ENCODE assay signal across 18 cellular contexts in the genomic region with DNA sequence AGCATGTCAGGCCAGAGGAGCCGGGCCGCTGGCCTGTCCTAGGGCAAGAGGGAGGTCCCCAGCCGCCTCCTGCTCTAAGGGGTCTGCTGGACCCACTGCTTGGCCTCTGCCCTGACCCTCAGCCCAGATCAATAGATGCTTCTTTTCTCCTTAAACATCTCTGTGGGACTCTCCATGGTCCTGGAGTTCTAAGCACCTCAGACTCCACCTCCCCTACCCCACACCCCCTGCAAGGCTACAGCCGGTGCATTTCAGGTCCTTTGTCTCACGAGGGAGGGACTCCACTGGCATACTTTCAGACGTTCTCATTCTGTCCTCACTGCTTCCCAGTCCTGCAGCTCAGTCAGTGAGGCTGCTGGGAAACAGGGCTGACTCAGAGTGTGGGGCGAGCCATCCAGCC. TPM values are rescaled to one million over a fixed set of nuclear protein-coding genes. Genes with fewer than 3 reads are reported as not detected.
DNase-seq lines count a peak whose midpoint lies in the region.
"Had no signal": no experiment of that assay in that cellular context is flagged by ENCODE, and none has a peak within 500 bp of the region (broad histone marks: within the 10 kb centered on the region; RNA-seq: fewer than 3 reads in every experiment).

No MANE protein-coding gene starts in this region.

- CTCF ChIA-PET in CD4-positive, alpha-beta memory T cell (lab: Charles Lee; ENCODE audit: partially characterized antibody): no interaction called here

- H3K4me3 ChIP-seq in BLaER1: no peak overlapping the region
- no peak overlapping the region for H3K4me3 ChIP-seq in NT2/D1 (ENCODE audit: insufficient read length, low read depth)
- no peak overlapping the region for H3K4me3 ChIP-seq in CD4-positive, alpha-beta memory T cell (ENCODE audit: low read length in 2 of 2)

- H3K36me3 Mint-ChIP-seq in CD4-positive, alpha-beta memory T cell: no peaks in the 10 kb centered on the region

- intact Hi-C loops in CD4-positive, alpha-beta memory T cell (cut with micrococcal nuclease): no loop called here

- H3K4me1 Mint-ChIP-seq in CD4-positive, alpha-beta memory T cell: no peaks in the 10 kb centered on the region

- H3K36me3 ChIP-seq in BLaER1: no peaks in the 10 kb centered on the region
- H3K36me3 ChIP-seq in NT2/D1 (ENCODE audit: insufficient read depth, insufficient read length, low read length): no peaks in the 10 kb centered on the region
- no peaks in the 10 kb centered on the region for H3K36me3 ChIP-seq in CD4-positive, alpha-beta memory T cell (ENCODE audit: insufficient read depth, low read length)

- H3K9me3 Mint-ChIP-seq in CD4-positive, alpha-beta memory T cell: no peaks in the 10 kb centered on the region
- H3K9me3 Mint-ChIP-seq: IgD-negative memory B cell had no signal

- no peaks in the 10 kb centered on the region for H4K20me1 ChIP-seq in BLaER1

- peaks cover 1 to 10% of the 10 kb centered on the region in 2 donors for H3K27me3 Mint-ChIP-seq in CD4-positive, alpha-beta memory T cell

- no peaks in the 10 kb centered on the region for H3K27me3 ChIP-seq in BLaER1
- H3K27me3 ChIP-seq in NT2/D1 (ENCODE audit: insufficient read depth, insufficient read length): peaks cover 3% of the 10 kb centered on the region
- no peaks in the 10 kb centered on the region for H3K27me3 ChIP-seq in CD4-positive, alpha-beta memory T cell (ENCODE audit: insufficient read depth, low read length)

- H3K27ac Mint-ChIP-seq in CD4-positive, alpha-beta memory T cell: no peak overlapping the region
- H3K27ac Mint-ChIP-seq: IgD-negative memory B cell had no signal

- no peak overlapping the region for H3K27ac ChIP-seq in BLaER1
- peak overlapping the region; percentile 98 for H3K27ac ChIP-seq in caudate nucleus (ENCODE audit: low read depth, low read length)
- H3K27ac ChIP-seq in CD4-positive, alpha-beta memory T cell (ENCODE audit: low read depth, low read length): no peak overlapping the region
- H3K27ac ChIP-seq: HL-60 had no signal

- DNase-seq in NT2/D1 (ENCODE audit: low read depth, low spot score): peak; percentile 50
- DNase-seq in caudate nucleus (lab: John Stamatoyannopoulos, UW): no peak
- DNase-seq in iPS-NIHi7 (ENCODE audit: extremely low spot score): peak; percentile 63
- no peak for DNase-seq in NK-92 treated with Interleukin-12 subunit alpha and Interleukin-12 subunit beta, amount 100 ng/mL, for 24 hours (lab: John Stamatoyannopoulos, UW)
- DNase-seq in activated CD4-positive, alpha-beta T cell treated with anti-CD3 and anti-CD28 coated beads for 48 hours: no peak
- DNase-seq in stimulated activated CD4-positive, alpha-beta T cell treated with anti-CD3 and anti-CD28 coated beads, Interleukin-15, amount 100 ng/mL, for 24 hours: no peak
- DNase-seq in CD4-positive, alpha-beta memory T cell: no peak
- DNase-seq: DMS 273 treated with DMSO at 0.1 percent for 48 hours, HCEC 1CT, MV-4-11, NCI-H1417 treated with DMSO at 0.1 percent for 48 hours, NCI-H2029, NCI-H510A, NCI-H82 had no signal

- peaks cover 38% of the 10 kb centered on the region for H3K4me1 ChIP-seq in BLaER1
- peaks cover 10% of the 10 kb centered on the region for H3K4me1 ChIP-seq in NT2/D1 (ENCODE audit: insufficient read depth, insufficient read length)
- H3K4me1 ChIP-seq in CD4-positive, alpha-beta memory T cell (ENCODE audit: insufficient read depth, low read length): no peaks in the 10 kb centered on the region

- H3K9me3 ChIP-seq in BLaER1 (no peaks in the 10 kb centered on the region), NT2/D1 (ENCODE audit: insufficient read depth, low read length) (no peaks in the 10 kb centered on the region)
- H3K9me3 ChIP-seq in CD4-positive, alpha-beta memory T cell (ENCODE audit: control insufficient read depth in 1 of 2, low read length in 2 of 2): no peaks in the 10 kb centered on the region

- POLR2A ChIA-PET in CD4-positive, alpha-beta memory T cell (lab: Charles Lee; ENCODE audit: partially characterized antibody): no interaction called here

- H3K9ac ChIP-seq in BLaER1 (no peak overlapping the region), NT2/D1 (ENCODE audit: insufficient read length, low read depth) (no peak overlapping the region)

- no peak overlapping the region for H3K4me3 Mint-ChIP-seq in CD4-positive, alpha-beta memory T cell

- H3K4me2 ChIP-seq in BLaER1: peak overlapping the region; percentile 86; the same call in 1 of the 2 replicates

RNA-seq across cellular contexts. Expression of gene CNTN2, which starts 11.0 kb away (rescaled TPM):
- not detected for total RNA-seq in CD4-positive, alpha-beta memory T cell
- not detected for polyA plus RNA-seq in CD4-positive, alpha-beta memory T cell
- total RNA-seq: SK-MEL-5 had no signal
- polyA plus RNA-seq: IgD-negative memory B cell had no signal

RNA-seq across cellular contexts. Expression of gene TMEM81, which starts 30.2 kb away (rescaled TPM):
- total RNA-seq in CD4-positive, alpha-beta memory T cell: 1 to 10 TPM; 8.8 to 8.9 TPM
- 1 to 10 TPM; 1.0 to 1.5 TPM for polyA plus RNA-seq in CD4-positive, alpha-beta memory T cell

Comparison
In these comparisons a context has a peak if more than half of its experiments do, and no peak if none do; other contexts are left out.
1. DNase-seq: peak in NT2/D1 (single experiment) and iPS-NIHi7 (single experiment); none in caudate nucleus (0 of 61), NK-92 treated with Interleukin-12 subunit alpha and Interleukin-12 subunit beta, amount 100 ng/mL, for 24 hours (single experiment), activated CD4-positive, alpha-beta T cell treated with anti-CD3 and anti-CD28 coated beads for 48 hours (single experiment), stimulated activated CD4-positive, alpha-beta T cell treated with anti-CD3 and anti-CD28 coated beads, Interleukin-15, amount 100 ng/mL, for 24 hours (single experiment) and CD4-positive, alpha-beta memory T cell (0 of 5).